Comparison of ENCODE assay signal across 1 cellular context in genomic region chr17:19975601-19976000, GRCh38.
TF ChIP-seq lines count a peak whose summit lies in the region.

No MANE protein-coding gene starts in this region.

TF ChIP-seq in GM23338, 12 proteins besides CTCF, POLR2A, EP300 and RAD21 (continued from another document):
- TF ChIP-seq REST (IDR thresholded peaks at IDR 0.05; ENCODE audit: unreplicated experiment) (no peak), ZNF462 (CRISPR knock-in tag; IDR thresholded peaks at IDR 0.05) (no peak), ZNF331 (CRISPR knock-in tag; IDR thresholded peaks at IDR 0.05; ENCODE audit: low read depth) (no peak), STAT1 (IDR thresholded peaks at IDR 0.05; ENCODE audit: unreplicated experiment) (no peak), POLR2AphosphoS5 (IDR thresholded peaks at IDR 0.05; ENCODE audit: low read depth) (no peak), NANOG (IDR thresholded peaks at IDR 0.05; ENCODE audit: borderline replicate concordance) (no peak), EZH2 (IDR thresholded peaks at IDR 0.05; ENCODE audit: low read depth, unreplicated experiment) (no peak), EZH2phosphoT487 (IDR thresholded peaks at IDR 0.05; ENCODE audit: unreplicated experiment) (no peak)
